Comparison of ENCODE assay signal across 21 cellular contexts in genomic region chr6:88473622-88474021, GRCh38.
"Had no signal": no experiment of that assay in that cellular context is flagged by ENCODE, and none has a peak within 500 bp of the region (broad histone marks: within the 10 kb centered on the region; RNA-seq: fewer than 3 reads in every experiment).

No MANE protein-coding gene starts in this region.

- H3K9me3 ChIP-seq: left lung, lower lobe of right lung, ovary, right atrium auricular region, right lobe of liver, tibial nerve, uterus had no signal

- H3K4me3 ChIP-seq: left lung, lower lobe of right lung, ovary, right atrium auricular region, right lobe of liver, smooth muscle cell, tibial nerve, uterus had no signal

- DNase-seq: hippocampal formation; kidney glomerular epithelial cell; left colon; left lung; lower lobe of right lung; mammary epithelial cell; mesenchymal stem cell; naive thymus-derived CD8-positive, alpha-beta T cell; ovary; right lobe of liver; stimulated activated CD4-positive, alpha-beta T cell treated with anti-CD3 and anti-CD28 coated beads, Interleukin-1b, Interleukin-23, amount 100 ng/mL, for 48 hours; stimulated activated CD4-positive, alpha-beta T cell treated with anti-CD3 and anti-CD28 coated beads, Interleukin-2, amount 100 ng/mL, for 48 hours; stimulated activated CD4-positive, alpha-beta T cell treated with anti-CD3 and anti-CD28 coated beads, Interleukin-4, amount 100 ng/mL, for 4 hours; stimulated activated CD8-positive, alpha-beta memory T cell treated with anti-CD3 and anti-CD28 coated beads, Interleukin-4, amount 100 ng/mL, for 48 hours; stimulated activated naive CD4-positive, alpha-beta T cell treated with Interleukin-2 at 50 U/mL for 16 hours; stimulated activated naive CD8-positive, alpha-beta T cell treated with anti-CD3 and anti-CD28 coated beads, Interleukin-15, amount 100 ng/mL, for 72 hours; substantia nigra; uterus had no signal

- H3K27me3 ChIP-seq: left lung, ovary, right atrium auricular region, right lobe of liver, tibial nerve, uterus had no signal

- H3K4me2 ChIP-seq: smooth muscle cell had no signal

- H3K36me3 ChIP-seq: left lung, lower lobe of right lung, ovary, right atrium auricular region, right lobe of liver, tibial nerve, uterus had no signal

- H3K27ac ChIP-seq: left lung, lower lobe of right lung, ovary, right atrium auricular region, right lobe of liver, tibial nerve, uterus had no signal
